In the genomic region with DNA sequence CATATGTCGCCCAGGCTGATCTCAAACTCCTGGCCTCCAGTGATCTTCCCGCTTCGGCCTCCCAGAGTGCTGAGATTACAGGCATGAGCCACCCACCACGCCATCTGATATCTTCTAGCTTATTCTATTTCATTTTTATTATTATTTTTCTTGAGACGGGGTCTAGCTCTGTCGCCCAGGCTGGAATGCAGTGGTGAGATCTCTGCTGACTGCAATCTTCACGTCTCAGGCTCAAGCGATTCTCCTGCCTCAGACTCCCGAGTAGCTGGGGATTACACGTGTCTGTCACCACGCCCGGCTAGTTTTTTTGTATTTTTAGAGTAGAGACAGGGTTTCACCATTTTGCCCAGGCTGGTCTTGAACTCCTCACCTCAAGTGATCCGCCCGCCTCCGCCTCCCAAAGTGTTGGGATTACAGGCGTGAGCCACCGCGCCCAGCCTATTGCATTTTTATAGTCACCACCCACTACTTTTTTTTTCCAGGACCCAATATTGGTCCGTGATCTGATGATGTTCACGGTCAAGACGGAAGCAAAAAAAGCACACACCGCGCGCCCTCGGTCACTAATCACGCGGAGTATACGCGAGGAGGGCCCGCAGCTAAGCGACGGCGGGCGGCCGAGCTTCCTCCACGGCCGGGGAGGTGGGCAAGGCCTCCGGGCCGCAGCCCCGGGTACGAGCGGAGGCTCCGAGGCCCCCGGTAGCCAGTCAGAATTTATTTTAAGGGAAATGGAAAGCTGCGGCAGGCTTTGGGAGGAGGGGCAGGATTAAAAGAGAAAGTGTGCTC, we compare ENCODE assay signal across 1 cellular context.
A peak's percentile ranks its signal among the peaks of the same experiment; 100 is the strongest.
TF ChIP-seq lines count a peak whose summit lies in the region.

No MANE protein-coding gene starts in this region.

TF ChIP-seq in HepG2, 621 proteins besides CTCF, POLR2A, EP300 and RAD21 (continued from another document and continues in another):
- TF ChIP-seq, protein P1, sequence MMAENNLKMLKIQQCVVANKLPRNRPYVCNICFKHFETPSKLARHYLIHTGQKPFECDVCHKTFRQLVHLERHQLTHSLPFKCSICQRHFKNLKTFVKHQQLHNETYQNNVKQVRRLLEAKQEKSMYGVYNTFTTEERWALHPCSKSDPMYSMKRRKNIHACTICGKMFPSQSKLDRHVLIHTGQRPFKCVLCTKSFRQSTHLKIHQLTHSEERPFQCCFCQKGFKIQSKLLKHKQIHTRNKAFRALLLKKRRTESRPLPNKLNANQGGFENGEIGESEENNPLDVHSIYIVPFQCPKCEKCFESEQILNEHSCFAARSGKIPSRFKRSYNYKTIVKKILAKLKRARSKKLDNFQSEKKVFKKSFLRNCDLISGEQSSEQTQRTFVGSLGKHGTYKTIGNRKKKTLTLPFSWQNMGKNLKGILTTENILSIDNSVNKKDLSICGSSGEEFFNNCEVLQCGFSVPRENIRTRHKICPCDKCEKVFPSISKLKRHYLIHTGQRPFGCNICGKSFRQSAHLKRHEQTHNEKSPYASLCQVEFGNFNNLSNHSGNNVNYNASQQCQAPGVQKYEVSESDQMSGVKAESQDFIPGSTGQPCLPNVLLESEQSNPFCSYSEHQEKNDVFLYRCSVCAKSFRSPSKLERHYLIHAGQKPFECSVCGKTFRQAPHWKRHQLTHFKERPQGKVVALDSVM (CRISPR knock-in tag; IDR thresholded peaks at IDR 0.05): peak; percentile 30; the same call in 1 of the 2 replicates
- TF ChIP-seq, protein P2, sequence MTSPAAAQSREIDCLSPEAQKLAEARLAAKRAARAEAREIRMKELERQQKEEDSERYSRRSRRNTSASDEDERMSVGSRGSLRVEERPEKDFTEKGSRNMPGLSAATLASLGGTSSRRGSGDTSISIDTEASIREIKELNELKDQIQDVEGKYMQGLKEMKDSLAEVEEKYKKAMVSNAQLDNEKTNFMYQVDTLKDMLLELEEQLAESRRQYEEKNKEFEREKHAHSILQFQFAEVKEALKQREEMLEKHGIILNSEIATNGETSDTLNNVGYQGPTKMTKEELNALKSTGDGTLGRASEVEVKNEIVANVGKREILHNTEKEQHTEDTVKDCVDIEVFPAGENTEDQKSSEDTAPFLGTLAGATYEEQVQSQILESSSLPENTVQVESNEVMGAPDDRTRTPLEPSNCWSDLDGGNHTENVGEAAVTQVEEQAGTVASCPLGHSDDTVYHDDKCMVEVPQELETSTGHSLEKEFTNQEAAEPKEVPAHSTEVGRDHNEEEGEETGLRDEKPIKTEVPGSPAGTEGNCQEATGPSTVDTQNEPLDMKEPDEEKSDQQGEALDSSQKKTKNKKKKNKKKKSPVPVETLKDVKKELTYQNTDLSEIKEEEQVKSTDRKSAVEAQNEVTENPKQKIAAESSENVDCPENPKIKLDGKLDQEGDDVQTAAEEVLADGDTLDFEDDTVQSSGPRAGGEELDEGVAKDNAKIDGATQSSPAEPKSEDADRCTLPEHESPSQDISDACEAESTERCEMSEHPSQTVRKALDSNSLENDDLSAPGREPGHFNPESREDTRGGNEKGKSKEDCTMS (CRISPR knock-in tag; conservative IDR thresholded peaks at IDR 0.05): no peak
- TF ChIP-seq, protein P3, sequence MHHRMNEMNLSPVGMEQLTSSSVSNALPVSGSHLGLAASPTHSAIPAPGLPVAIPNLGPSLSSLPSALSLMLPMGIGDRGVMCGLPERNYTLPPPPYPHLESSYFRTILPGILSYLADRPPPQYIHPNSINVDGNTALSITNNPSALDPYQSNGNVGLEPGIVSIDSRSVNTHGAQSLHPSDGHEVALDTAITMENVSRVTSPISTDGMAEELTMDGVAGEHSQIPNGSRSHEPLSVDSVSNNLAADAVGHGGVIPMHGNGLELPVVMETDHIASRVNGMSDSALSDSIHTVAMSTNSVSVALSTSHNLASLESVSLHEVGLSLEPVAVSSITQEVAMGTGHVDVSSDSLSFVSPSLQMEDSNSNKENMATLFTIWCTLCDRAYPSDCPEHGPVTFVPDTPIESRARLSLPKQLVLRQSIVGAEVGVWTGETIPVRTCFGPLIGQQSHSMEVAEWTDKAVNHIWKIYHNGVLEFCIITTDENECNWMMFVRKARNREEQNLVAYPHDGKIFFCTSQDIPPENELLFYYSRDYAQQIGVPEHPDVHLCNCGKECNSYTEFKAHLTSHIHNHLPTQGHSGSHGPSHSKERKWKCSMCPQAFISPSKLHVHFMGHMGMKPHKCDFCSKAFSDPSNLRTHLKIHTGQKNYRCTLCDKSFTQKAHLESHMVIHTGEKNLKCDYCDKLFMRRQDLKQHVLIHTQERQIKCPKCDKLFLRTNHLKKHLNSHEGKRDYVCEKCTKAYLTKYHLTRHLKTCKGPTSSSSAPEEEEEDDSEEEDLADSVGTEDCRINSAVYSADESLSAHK (CRISPR knock-in tag; IDR thresholded peaks at IDR 0.05; ENCODE audit: borderline replicate concordance): no peak
- TF ChIP-seq ARID2 (CRISPR knock-in tag; IDR thresholded peaks at IDR 0.05; ENCODE audit: borderline replicate concordance) (peak; percentile 67; the same call in 1 of the 2 replicates), KLF16 (CRISPR knock-in tag; IDR thresholded peaks at IDR 0.05) (0 out of 4 replicates have a peak, but pooled peaks of 1 of the 2 experiments have one; percentile 43), SATB2 (CRISPR knock-in tag; IDR thresholded peaks at IDR 0.05) (peak; percentile 71; the same call in 1 of the 2 replicates), SAP130 (CRISPR knock-in tag; IDR thresholded peaks at IDR 0.05; ENCODE audit: low read depth) (no peak), MTA3 (CRISPR knock-in tag; IDR thresholded peaks at IDR 0.05) (no peak), SP2 (CRISPR knock-in tag; IDR thresholded peaks at IDR 0.05) (no peak), CENPT (CRISPR knock-in tag; IDR thresholded peaks at IDR 0.05; ENCODE audit: low read depth) (no peak), ZBTB42 (CRISPR knock-in tag; IDR thresholded peaks at IDR 0.05) (peak; percentile 32), ZNF326 (CRISPR knock-in tag; IDR thresholded peaks at IDR 0.05; ENCODE audit: borderline replicate concordance) (no peak), ZNF619 (CRISPR knock-in tag; IDR thresholded peaks at IDR 0.05) (no peak; the same call in none of the 2 replicates), RARA (CRISPR knock-in tag; IDR thresholded peaks at IDR 0.05) (no peak), ZNF44 (CRISPR knock-in tag; IDR thresholded peaks at IDR 0.05) (peak; percentile 87; the same call in 1 of the 2 replicates), ZNF75D (CRISPR knock-in tag; IDR thresholded peaks at IDR 0.05; ENCODE audit: borderline replicate concordance) (no peak; the same call in 1 of the 2 replicates), CCDC6 (CRISPR knock-in tag; IDR thresholded peaks at IDR 0.05) (no peak), ONECUT2 (CRISPR knock-in tag; IDR thresholded peaks at IDR 0.05) (no peak), SRSF9 (IDR thresholded peaks at IDR 0.05; ENCODE audit: borderline replicate concordance, insufficient read depth, low read depth, low read length, poor library complexity, severe bottlenecking) (no peak), ZBTB21 (CRISPR knock-in tag; IDR thresholded peaks at IDR 0.05) (no peak; the same call in 1 of the 2 replicates), SRF (IDR thresholded peaks at IDR 0.05; ENCODE audit: low read depth, low read length) (no peak), ZNF282 (IDR thresholded peaks at IDR 0.05; ENCODE audit: partially characterized antibody) (no peak), ZNF136 (CRISPR knock-in tag; IDR thresholded peaks at IDR 0.05; ENCODE audit: low read depth) (peak; percentile 75; the same call in 1 of the 2 replicates), ZNF850 (CRISPR knock-in tag; conservative IDR thresholded peaks at IDR 0.05) (0 out of 2 replicates have a peak, but pooled peaks have one; percentile 42), ZNF207 (IDR thresholded peaks at IDR 0.05; ENCODE audit: borderline replicate concordance) (no peak), DMAP1 (CRISPR knock-in tag; IDR thresholded peaks at IDR 0.05) (peak; percentile 81; the same call in 1 of the 2 replicates), TAF1 (CRISPR knock-in tag; IDR thresholded peaks at IDR 0.05) (peak; percentile 76), ERF (CRISPR knock-in tag; IDR thresholded peaks at IDR 0.05) (no peak), ZNF33B (CRISPR knock-in tag; IDR thresholded peaks at IDR 0.05) (peak; percentile 85; the same call in 1 of the 2 replicates), KLF11 (CRISPR knock-in tag; IDR thresholded peaks at IDR 0.05) (peak; percentile 37; the same call in 1 of the 2 replicates), SP140L (CRISPR knock-in tag; IDR thresholded peaks at IDR 0.05; ENCODE audit: borderline replicate concordance) (0 out of 2 replicates have a peak, but pooled peaks have one; percentile 31), SUZ12 (IDR thresholded peaks at IDR 0.05; ENCODE audit: low read depth, low read length) (no peak)
- TF ChIP-seq, protein P4, sequence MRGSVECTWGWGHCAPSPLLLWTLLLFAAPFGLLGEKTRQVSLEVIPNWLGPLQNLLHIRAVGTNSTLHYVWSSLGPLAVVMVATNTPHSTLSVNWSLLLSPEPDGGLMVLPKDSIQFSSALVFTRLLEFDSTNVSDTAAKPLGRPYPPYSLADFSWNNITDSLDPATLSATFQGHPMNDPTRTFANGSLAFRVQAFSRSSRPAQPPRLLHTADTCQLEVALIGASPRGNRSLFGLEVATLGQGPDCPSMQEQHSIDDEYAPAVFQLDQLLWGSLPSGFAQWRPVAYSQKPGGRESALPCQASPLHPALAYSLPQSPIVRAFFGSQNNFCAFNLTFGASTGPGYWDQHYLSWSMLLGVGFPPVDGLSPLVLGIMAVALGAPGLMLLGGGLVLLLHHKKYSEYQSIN (CRISPR knock-in tag; IDR thresholded peaks at IDR 0.05; ENCODE audit: borderline replicate concordance): no peak
- TF ChIP-seq, protein P5, sequence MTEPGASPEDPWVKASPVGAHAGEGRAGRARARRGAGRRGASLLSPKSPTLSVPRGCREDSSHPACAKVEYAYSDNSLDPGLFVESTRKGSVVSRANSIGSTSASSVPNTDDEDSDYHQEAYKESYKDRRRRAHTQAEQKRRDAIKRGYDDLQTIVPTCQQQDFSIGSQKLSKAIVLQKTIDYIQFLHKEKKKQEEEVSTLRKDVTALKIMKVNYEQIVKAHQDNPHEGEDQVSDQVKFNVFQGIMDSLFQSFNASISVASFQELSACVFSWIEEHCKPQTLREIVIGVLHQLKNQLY (CRISPR knock-in tag; IDR thresholded peaks at IDR 0.05): no peak
- TF ChIP-seq, protein P6, sequence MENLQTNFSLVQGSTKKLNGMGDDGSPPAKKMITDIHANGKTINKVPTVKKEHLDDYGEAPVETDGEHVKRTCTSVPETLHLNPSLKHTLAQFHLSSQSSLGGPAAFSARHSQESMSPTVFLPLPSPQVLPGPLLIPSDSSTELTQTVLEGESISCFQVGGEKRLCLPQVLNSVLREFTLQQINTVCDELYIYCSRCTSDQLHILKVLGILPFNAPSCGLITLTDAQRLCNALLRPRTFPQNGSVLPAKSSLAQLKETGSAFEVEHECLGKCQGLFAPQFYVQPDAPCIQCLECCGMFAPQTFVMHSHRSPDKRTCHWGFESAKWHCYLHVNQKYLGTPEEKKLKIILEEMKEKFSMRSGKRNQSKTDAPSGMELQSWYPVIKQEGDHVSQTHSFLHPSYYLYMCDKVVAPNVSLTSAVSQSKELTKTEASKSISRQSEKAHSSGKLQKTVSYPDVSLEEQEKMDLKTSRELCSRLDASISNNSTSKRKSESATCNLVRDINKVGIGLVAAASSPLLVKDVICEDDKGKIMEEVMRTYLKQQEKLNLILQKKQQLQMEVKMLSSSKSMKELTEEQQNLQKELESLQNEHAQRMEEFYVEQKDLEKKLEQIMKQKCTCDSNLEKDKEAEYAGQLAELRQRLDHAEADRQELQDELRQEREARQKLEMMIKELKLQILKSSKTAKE (CRISPR knock-in tag; IDR thresholded peaks at IDR 0.05; ENCODE audit: borderline replicate concordance): no peak; the same call in 1 of the 2 replicates
- TF ChIP-seq, protein P7, sequence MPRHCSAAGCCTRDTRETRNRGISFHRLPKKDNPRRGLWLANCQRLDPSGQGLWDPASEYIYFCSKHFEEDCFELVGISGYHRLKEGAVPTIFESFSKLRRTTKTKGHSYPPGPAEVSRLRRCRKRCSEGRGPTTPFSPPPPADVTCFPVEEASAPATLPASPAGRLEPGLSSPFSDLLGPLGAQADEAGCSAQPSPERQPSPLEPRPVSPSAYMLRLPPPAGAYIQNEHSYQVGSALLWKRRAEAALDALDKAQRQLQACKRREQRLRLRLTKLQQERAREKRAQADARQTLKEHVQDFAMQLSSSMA (CRISPR knock-in tag; IDR thresholded peaks at IDR 0.05): no peak
- TF ChIP-seq, protein P8, sequence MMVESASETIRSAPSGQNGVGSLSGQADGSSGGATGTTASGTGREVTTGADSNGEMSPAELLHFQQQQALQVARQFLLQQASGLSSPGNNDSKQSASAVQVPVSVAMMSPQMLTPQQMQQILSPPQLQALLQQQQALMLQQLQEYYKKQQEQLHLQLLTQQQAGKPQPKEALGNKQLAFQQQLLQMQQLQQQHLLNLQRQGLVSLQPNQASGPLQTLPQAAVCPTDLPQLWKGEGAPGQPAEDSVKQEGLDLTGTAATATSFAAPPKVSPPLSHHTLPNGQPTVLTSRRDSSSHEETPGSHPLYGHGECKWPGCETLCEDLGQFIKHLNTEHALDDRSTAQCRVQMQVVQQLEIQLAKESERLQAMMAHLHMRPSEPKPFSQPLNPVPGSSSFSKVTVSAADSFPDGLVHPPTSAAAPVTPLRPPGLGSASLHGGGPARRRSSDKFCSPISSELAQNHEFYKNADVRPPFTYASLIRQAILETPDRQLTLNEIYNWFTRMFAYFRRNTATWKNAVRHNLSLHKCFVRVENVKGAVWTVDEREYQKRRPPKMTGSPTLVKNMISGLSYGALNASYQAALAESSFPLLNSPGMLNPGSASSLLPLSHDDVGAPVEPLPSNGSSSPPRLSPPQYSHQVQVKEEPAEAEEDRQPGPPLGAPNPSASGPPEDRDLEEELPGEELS (CRISPR knock-in tag; IDR thresholded peaks at IDR 0.05): no peak
- TF ChIP-seq, protein P9, sequence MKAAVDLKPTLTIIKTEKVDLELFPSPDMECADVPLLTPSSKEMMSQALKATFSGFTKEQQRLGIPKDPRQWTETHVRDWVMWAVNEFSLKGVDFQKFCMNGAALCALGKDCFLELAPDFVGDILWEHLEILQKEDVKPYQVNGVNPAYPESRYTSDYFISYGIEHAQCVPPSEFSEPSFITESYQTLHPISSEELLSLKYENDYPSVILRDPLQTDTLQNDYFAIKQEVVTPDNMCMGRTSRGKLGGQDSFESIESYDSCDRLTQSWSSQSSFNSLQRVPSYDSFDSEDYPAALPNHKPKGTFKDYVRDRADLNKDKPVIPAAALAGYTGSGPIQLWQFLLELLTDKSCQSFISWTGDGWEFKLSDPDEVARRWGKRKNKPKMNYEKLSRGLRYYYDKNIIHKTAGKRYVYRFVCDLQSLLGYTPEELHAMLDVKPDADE (CRISPR knock-in tag; IDR thresholded peaks at IDR 0.05): no peak
